ENCODE assay signal across 28 cellular contexts in the genomic region with DNA sequence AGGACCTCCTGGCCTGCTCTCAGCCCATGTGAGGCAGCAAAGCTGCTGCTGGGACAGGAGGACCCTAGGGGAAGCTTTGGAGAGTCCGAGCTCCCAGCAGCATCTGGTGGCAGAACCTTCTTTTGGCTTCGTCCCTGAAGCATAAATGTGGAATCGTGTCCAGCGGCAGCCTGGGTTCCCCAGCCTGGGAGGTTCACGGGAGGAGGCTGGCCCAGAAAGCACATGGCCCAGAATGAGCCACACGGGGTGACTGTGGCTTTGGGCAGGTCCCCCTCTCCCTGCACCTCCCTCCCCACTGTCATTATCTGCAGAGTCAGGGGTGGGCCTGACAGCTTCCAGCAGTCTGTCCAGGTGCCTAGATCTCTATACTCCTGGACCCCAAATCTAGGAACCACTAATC.
"Had no signal": no experiment of that assay in that cellular context is flagged by ENCODE, and none has a peak within 500 bp of the region (broad histone marks: within the 10 kb centered on the region; RNA-seq: fewer than 3 reads in every experiment).

No MANE protein-coding gene starts in this region.

- ATAC-seq: effector memory CD8-positive, alpha-beta T cell; esophagus mucosa; foreskin keratinocyte; gastrocnemius medialis; gastroesophageal sphincter; heart left ventricle; heart right ventricle had no signal

- FAIRE-seq: colon, endometrium, endothelial cell of umbilical vein, frontal cortex had no signal

- H3K9me3 ChIP-seq: colonic mucosa, esophagus muscularis mucosa, esophagus squamous epithelium, gastrocnemius medialis, gastroesophageal sphincter, heart left ventricle, heart right ventricle had no signal

- H3K4me1 ChIP-seq: colonic mucosa, foreskin keratinocyte had no signal

- H3K27ac ChIP-seq: colonic mucosa, coronary artery, dorsolateral prefrontal cortex, epithelial cell of prostate, esophagus muscularis mucosa, esophagus squamous epithelium, foreskin keratinocyte, gastrocnemius medialis, gastroesophageal sphincter, heart left ventricle, heart right ventricle had no signal

- H3K4me3 ChIP-seq: colonic mucosa, coronary artery, dorsolateral prefrontal cortex, esophagus muscularis mucosa, esophagus squamous epithelium, gastrocnemius medialis, gastroesophageal sphincter, heart left ventricle, heart right ventricle had no signal

- H3K27me3 ChIP-seq: colonic mucosa, dorsolateral prefrontal cortex, esophagus muscularis mucosa, gastrocnemius medialis, gastroesophageal sphincter, heart left ventricle, heart right ventricle had no signal

- H3K36me3 ChIP-seq: colonic mucosa, esophagus muscularis mucosa, esophagus squamous epithelium, gastrocnemius medialis, gastroesophageal sphincter, heart left ventricle, heart right ventricle had no signal

- DNase-seq: colonic mucosa; cortex of kidney; dermis blood vessel endothelial cell; dorsolateral prefrontal cortex; effector CD4-positive, alpha-beta T cell; effector CD8-positive, alpha-beta T cell; effector memory CD4-positive, alpha-beta T cell; effector memory CD8-positive, alpha-beta T cell; endodermal cell; erythroblast; esophagus squamous epithelium; foreskin fibroblast; foreskin keratinocyte; foreskin melanocyte; gastrocnemius medialis; glutamatergic neuron; head of caudate nucleus; heart left ventricle; heart right ventricle had no signal
